Comparison of ENCODE assay signal across 18 cellular contexts in the genomic region with DNA sequence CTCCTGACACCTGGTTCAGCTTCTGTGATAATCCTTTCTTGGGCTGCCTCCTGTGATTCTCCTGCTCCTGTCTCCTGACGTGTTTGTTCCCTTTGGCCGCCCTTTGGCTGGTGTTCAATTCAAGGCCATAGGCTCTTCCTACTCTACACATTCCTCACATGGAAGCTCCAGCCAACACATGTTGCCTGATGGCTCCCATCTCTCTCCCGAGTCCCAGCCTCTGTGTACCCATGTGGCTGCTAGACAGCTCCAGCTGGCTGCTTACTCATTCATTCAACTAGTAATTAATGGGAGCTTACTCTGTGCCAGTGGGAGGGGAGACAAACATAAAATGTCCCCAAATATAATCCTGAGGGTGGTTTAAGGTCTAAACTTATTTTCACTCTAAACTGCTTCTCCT.
"Had no signal": no experiment of that assay in that cellular context is flagged by ENCODE, and none has a peak within 500 bp of the region (broad histone marks: within the 10 kb centered on the region; RNA-seq: fewer than 3 reads in every experiment).

No MANE protein-coding gene starts in this region.

- H3K27ac Mint-ChIP-seq: activated CD4-positive, alpha-beta memory T cell treated with anti-CD3 and anti-CD28 coated beads, Interleukin-2, amount 10 ng/mL, durations not matched to agents 7 days and 5 days; T-helper 17 cell had no signal

- H3K9me3 Mint-ChIP-seq: activated CD4-positive, alpha-beta memory T cell treated with anti-CD3 and anti-CD28 coated beads, Interleukin-2, amount 10 ng/mL, durations not matched to agents 7 days and 5 days; neural crest cell had no signal

- H3K27ac ChIP-seq: adrenal gland, colonic mucosa, skin epidermis, transverse colon, vagina had no signal

- DNase-seq: activated CD4-positive, alpha-beta memory T cell treated with anti-CD3 and anti-CD28 coated beads, Interleukin-2, amount 10 ng/mL, durations not matched to agents 7 days and 5 days; activated CD4-positive, alpha-beta T cell treated with anti-CD3 and anti-CD28 coated beads for 4 hours; activated CD8-positive, alpha-beta memory T cell treated with anti-CD3 and anti-CD28 coated beads, Interleukin-2, amount 50 U/mL, for 4 hours; activated naive CD4-positive, alpha-beta T cell treated with Interleukin-2 at 50 U/mL for 16 hours; adrenal gland; colonic mucosa; effector CD4-positive, alpha-beta T cell; midbrain; retina; stimulated activated CD4-positive, alpha-beta T cell treated with anti-CD3 and anti-CD28 coated beads, Interleukin-15, amount 100 ng/mL, for 24 hours; stimulated activated CD4-positive, alpha-beta T cell treated with anti-CD3 and anti-CD28 coated beads, Interleukin-4, amount 100 ng/mL, for 24 hours; stimulated activated naive CD4-positive, alpha-beta T cell treated with Interleukin-2 at 50 U/mL for 16 hours; T-helper 17 cell; transverse colon had no signal

- H3K9me3 ChIP-seq: adrenal gland, colonic mucosa, transverse colon, vagina had no signal

- H3K4me1 ChIP-seq: adrenal gland, colonic mucosa, transverse colon, vagina had no signal

- H3K4me1 Mint-ChIP-seq: activated CD4-positive, alpha-beta memory T cell treated with anti-CD3 and anti-CD28 coated beads, Interleukin-2, amount 10 ng/mL, durations not matched to agents 7 days and 5 days; neural crest cell; T-helper 17 cell had no signal

- H3K27me3 Mint-ChIP-seq: activated CD4-positive, alpha-beta memory T cell treated with anti-CD3 and anti-CD28 coated beads, Interleukin-2, amount 10 ng/mL, durations not matched to agents 7 days and 5 days; T-helper 17 cell had no signal

- ATAC-seq: T-helper 17 cell had no signal

- H3K4me3 Mint-ChIP-seq: activated CD4-positive, alpha-beta memory T cell treated with anti-CD3 and anti-CD28 coated beads, Interleukin-2, amount 10 ng/mL, durations not matched to agents 7 days and 5 days; neural crest cell; T-helper 17 cell had no signal

- H3K27me3 ChIP-seq: adrenal gland, colonic mucosa, transverse colon, vagina had no signal

- H3K4me3 ChIP-seq: adrenal gland, colonic mucosa, lung, skin epidermis, transverse colon, vagina had no signal
